ENCODE assay signal across 8 cellular contexts in genomic region chr11:10933455-10934292, GRCh38.
DNase-seq lines count a peak whose midpoint lies in the region; ATAC-seq, FAIRE-seq and TF ChIP-seq lines count a peak whose summit lies in the region.

No MANE protein-coding gene starts in this region.

- POLR2A ChIA-PET in H1 (lab: Charles Lee; ENCODE audit: partially characterized antibody), result interaction anchor here (0.7 to 2.4 kb wide), 8 partner anchors 22 to 153 kb away, joined by 3 to 18 read pairs (median 4); partner anchors contain the start of genes EIF4G2 and ZBED5

- H3K36me3 ChIP-seq in H1 (ENCODE audit: control insufficient read depth in 2 of 4, insufficient read depth in 4 of 4, low read length in 3 of 4) (no peaks in the 10 kb centered on the region), mesenchymal stem cell (ENCODE audit: control insufficient read depth in 1 of 2, insufficient read depth in 2 of 2, low read depth in 1 of 2, low read length in 2 of 2) (no peaks in the 10 kb centered on the region)

- H3K18ac ChIP-seq in H1 (ENCODE audit: extremely low read depth, low read length), result peak overlapping the region; percentile 72; the same call in 1 of the 2 replicates
- H3K18ac ChIP-seq in mesenchymal stem cell (ENCODE audit: low read depth in 1 of 2, low read length in 2 of 2), result peak overlapping the region; percentile 7 to 82

- H3K79me2 ChIP-seq in H1 (ENCODE audit: control insufficient read depth in 1 of 2, insufficient read depth in 2 of 2, low read length in 2 of 2), result no peaks in the 10 kb centered on the region

- H3K56ac ChIP-seq in H1 (replicated peaks; ENCODE audit: insufficient read length, low read depth, low read length), result no peak overlapping the region

- TF ChIP-seq CTCF in C4-2B (conservative IDR thresholded peaks at IDR 0.05), result peak; percentile 95
- peak; percentile 80 to 98 (median 95) for TF ChIP-seq CTCF in H1 (IDR thresholded peaks at IDR 0.05; ENCODE audit: control extremely low read depth in 1 of 3, insufficient read depth in 1 of 3, low read depth in 1 of 3, low read length in 3 of 3)

- peaks cover 3 to 14% (median 5%) of the 10 kb centered on the region in 4 experiments; a peak in 4 of 7 replicates for H3K4me1 ChIP-seq in H1 (replicated peaks in 1 of 4; ENCODE audit: control insufficient read depth in 3 of 4, insufficient read depth in 4 of 4, low read length in 3 of 4)
- H3K4me1 ChIP-seq in mesenchymal stem cell (ENCODE audit: control insufficient read depth, insufficient read depth, low read depth, low read length), result peaks cover 9% of the 10 kb centered on the region

- H3K27me3 ChIP-seq in H1 (replicated peaks in 1 of 4; ENCODE audit: control insufficient read depth in 3 of 4, extremely low read depth in 1 of 4, insufficient read depth in 3 of 4, low read length in 3 of 4) (peaks cover 0 to 11% (median 10%) of the 10 kb centered on the region in 4 experiments; a peak in 5 of 7 replicates), mesenchymal stem cell (ENCODE audit: control insufficient read depth in 1 of 2, insufficient read depth in 1 of 2, low read length in 2 of 2) (no peaks in the 10 kb centered on the region)

- no peak for TF ChIP-seq EP300 in H1 (IDR thresholded peaks at IDR 0.05; ENCODE audit: borderline replicate concordance in 1 of 2, low read depth in 2 of 2, low read length in 2 of 2)

- H2BK12ac ChIP-seq in H1 (ENCODE audit: low read depth, low read length) (no peak overlapping the region), mesenchymal stem cell (ENCODE audit: low read length in 2 of 2) (peak overlapping the region in 1 of 2 experiments; percentile 47)

- H4K91ac ChIP-seq in H1 (replicated peaks; ENCODE audit: insufficient read length, low read length) (no peak overlapping the region), mesenchymal stem cell (ENCODE audit: low read length) (no peak overlapping the region)

- no peak overlapping the region for H3K4ac ChIP-seq in H1 (replicated peaks; ENCODE audit: insufficient read length, low read depth, low read length)
- H3K4ac ChIP-seq in mesenchymal stem cell (ENCODE audit: low read depth in 1 of 2, low read length in 2 of 2), result peak overlapping the region in 1 of 2 experiments; percentile 53

- H2BK15ac ChIP-seq in H1 (ENCODE audit: low read length) (no peak overlapping the region), mesenchymal stem cell (ENCODE audit: low read depth, poor library complexity, severe bottlenecking) (no peak overlapping the region)

- H3K14ac ChIP-seq in H1 (ENCODE audit: insufficient read length) (no peak overlapping the region), mesenchymal stem cell (ENCODE audit: low read length in 2 of 2) (no peak overlapping the region)

- H4K8ac ChIP-seq in H1 (ENCODE audit: extremely low read depth, insufficient read depth, low read length), result no peak overlapping the region
- no peak overlapping the region for H4K8ac ChIP-seq in mesenchymal stem cell (ENCODE audit: low read length)

- H3K9me3 ChIP-seq in H1 (ENCODE audit: insufficient read depth in 2 of 2, low read depth in 1 of 2, low read length in 1 of 2), result no peaks in the 10 kb centered on the region; a peak in 1 of 4 replicates
- no peaks in the 10 kb centered on the region for H3K9me3 ChIP-seq in mesenchymal stem cell (ENCODE audit: control insufficient read depth, low read length)

- H3K4me3 ChIP-seq in H1 (ENCODE audit: extremely low read depth in 1 of 4, insufficient read depth in 2 of 4, low read depth in 3 of 4, low read length in 4 of 4) (peak overlapping the region; percentile 64 to 86 (median 76); a peak in 7 of 8 replicates), mesenchymal stem cell (ENCODE audit: insufficient read depth in 1 of 2, low read depth in 1 of 2, low read length in 2 of 2) (peak overlapping the region; percentile 14 to 77)

- peak; percentile 97 to 98 for TF ChIP-seq RAD21 in H1 (IDR thresholded peaks at IDR 0.05 in 1 of 2, conservative IDR thresholded peaks at IDR 0.05 in 1 of 2; ENCODE audit: low read depth in 2 of 2, low read length in 2 of 2)

- peaks cover 12% of the 10 kb centered on the region for H3K23me2 ChIP-seq in H1 (ENCODE audit: low read depth, low read length)

- peak in 1 of 2 experiments; percentile 53; a peak in 1 of 3 replicates for TF ChIP-seq POLR2A in H1 (IDR thresholded peaks at IDR 0.05; ENCODE audit: control extremely low read depth in 1 of 2, low read depth in 2 of 2, low read length in 2 of 2)

- H2AFZ ChIP-seq in H1 (ENCODE audit: low read length) (peak overlapping the region; percentile 99), mesenchymal stem cell (ENCODE audit: low read depth, low read length) (peak overlapping the region; percentile 58)

- H4K5ac ChIP-seq in H1 (ENCODE audit: insufficient read length, low read depth, low read length), result peak overlapping the region; percentile 65

- H3K23ac ChIP-seq in H1 (ENCODE audit: insufficient read length), result no peak overlapping the region
- H3K23ac ChIP-seq in mesenchymal stem cell (ENCODE audit: low read length in 2 of 2), result no peak overlapping the region

- peak overlapping the region; percentile 15; the same call in 1 of the 2 replicates for H2BK20ac ChIP-seq in H1 (ENCODE audit: low read length)

- H3K27ac ChIP-seq in C4-2B (peak overlapping the region; percentile 33), H1 (ENCODE audit: low read depth, low read length) (peak overlapping the region; percentile 49; the same call in 1 of the 2 replicates), mesenchymal stem cell (ENCODE audit: low read length, poor library complexity, severe bottlenecking) (peak overlapping the region; percentile 22)

- H3K9ac ChIP-seq in H1 (replicated peaks in 1 of 4; ENCODE audit: extremely low read depth in 1 of 4, low read depth in 3 of 4, low read length in 3 of 4) (peak overlapping the region in 3 of 4 experiments; percentile 49 to 58 (median 54); a peak in 4 of 7 replicates), mesenchymal stem cell (ENCODE audit: low read length) (peak overlapping the region; percentile 81)

- H3K4me2 ChIP-seq in H1 (ENCODE audit: insufficient read depth in 1 of 2, low read depth in 2 of 2, low read length in 2 of 2), result peak overlapping the region; percentile 43 to 92
- peak overlapping the region; percentile 90 for H3K4me2 ChIP-seq in mesenchymal stem cell (ENCODE audit: low read length, poor library complexity, severe bottlenecking)

- H3K79me1 ChIP-seq in H1 (ENCODE audit: low read depth, low read length) (no peaks in the 10 kb centered on the region), mesenchymal stem cell (replicated peaks; ENCODE audit: low read length, poor library complexity, severe bottlenecking) (peaks cover 3% of the 10 kb centered on the region)

- CTCF ChIA-PET in H1 (lab: Charles Lee; ENCODE audit: partially characterized antibody), result interaction anchor here (0.5 to 3.0 kb wide), 49 partner anchors 9 to 1291 kb away, joined by 3 to 82 read pairs (median 4); partner anchors contain the start of gene EIF4G2

- H2AK5ac ChIP-seq in H1 (ENCODE audit: low read depth, low read length) (0 out of 2 replicates have a peak overlapping the region, but pooled peaks have one; percentile 6), mesenchymal stem cell (ENCODE audit: low read length, severe bottlenecking) (no peak overlapping the region)

- H2BK5ac ChIP-seq in H1 (ENCODE audit: low read depth, low read length), result peak overlapping the region; percentile 66; the same call in 1 of the 2 replicates
- no peak overlapping the region for H2BK5ac ChIP-seq in mesenchymal stem cell (ENCODE audit: low read depth, low read length, poor library complexity, severe bottlenecking)

- no peaks in the 10 kb centered on the region for H4K20me1 ChIP-seq in H1 (replicated peaks in 1 of 2; ENCODE audit: control insufficient read depth in 1 of 2, insufficient read depth in 2 of 2, low read length in 2 of 2)

- peak overlapping the region; percentile 44 for H2BK120ac ChIP-seq in H1 (replicated peaks; ENCODE audit: low read depth, low read length)
- no peak overlapping the region for H2BK120ac ChIP-seq in mesenchymal stem cell (ENCODE audit: low read depth, low read length)

- WGBS in H1 (ENCODE audit: extremely low coverage in 1 of 2, insufficient coverage in 1 of 2, insufficient read length in 1 of 2, insufficient replicate concordance in 2 of 2, low coverage in 1 of 2, low lambda C conversion rate in 2 of 2, missing lambda C conversion rate in 1 of 2), 2 experiments, result 8% methylated on average over 20 of the region's 20 CpGs; no CpG with 5 or more reads in 1 of the 2 experiments
- WGBS in mesenchymal stem cell, result 8% methylated on average over 18 of the region's 20 CpGs

- FAIRE-seq in H1 (lab: Jason Lieb, UNC), result peak; percentile 99

- peak; percentile 89 for DNase-seq in NCI-H748 treated with DMSO at 0.1 percent for 48 hours (lab: John Stamatoyannopoulos, UW)
- peak; percentile 69 for DNase-seq in activated CD8-positive, alpha-beta memory T cell treated with anti-CD3 and anti-CD28 coated beads for 4 hours (ENCODE audit: low read depth in 2 of 2)
- DNase-seq in H1 (ENCODE audit: low read depth in 1 of 2, low spot score in 2 of 2), result peak; percentile 65 to 96
- peak; percentile 95 for DNase-seq in mesenchymal stem cell
- peak; percentile 63 for DNase-seq in stimulated activated CD8-positive, alpha-beta memory T cell treated with anti-CD3 and anti-CD28 coated beads, Interleukin-12 subunit alpha, Interleukin-12 subunit beta, amount 100 ng/mL, for 4 hours (ENCODE audit: low read depth)

- ATAC-seq in GM19351 (IDR thresholded peaks at IDR 0.05; ENCODE audit: unreplicated experiment) (peak; percentile 77), HG03565 (IDR thresholded peaks at IDR 0.05; ENCODE audit: unreplicated experiment) (peak; percentile 92)

TF ChIP-seq in H1, 55 proteins besides CTCF, POLR2A, EP300 and RAD21 (continues in another document):
- peak; percentile 68 for TF ChIP-seq TBP (IDR thresholded peaks at IDR 0.05; ENCODE audit: low read depth, low read length)
- TF ChIP-seq SP1 (IDR thresholded peaks at IDR 0.05; ENCODE audit: low read depth, low read length), result peak; percentile 93
- TF ChIP-seq KDM4A (IDR thresholded peaks at IDR 0.05; ENCODE audit: low read depth, low read length, severe bottlenecking), result peak; percentile 59
- TF ChIP-seq BACH1 (IDR thresholded peaks at IDR 0.05; ENCODE audit: low read length), result no peak
- TF ChIP-seq HDAC2 (IDR thresholded peaks at IDR 0.05; ENCODE audit: borderline replicate concordance in 1 of 2, low read depth in 2 of 2, low read length in 2 of 2), result no peak
- no peak for TF ChIP-seq ZNF274 (IDR thresholded peaks at IDR 0.05; ENCODE audit: borderline replicate concordance, extremely low read depth, low read length)
- no peak for TF ChIP-seq JUN (IDR thresholded peaks at IDR 0.05; ENCODE audit: low read depth, low read length)
- TF ChIP-seq ASH2L (IDR thresholded peaks at IDR 0.05; ENCODE audit: low read length), result peak; percentile 68
- no peak for TF ChIP-seq SUZ12 (IDR thresholded peaks at IDR 0.05; ENCODE audit: low read length)
- TF ChIP-seq CHD2 (IDR thresholded peaks at IDR 0.05; ENCODE audit: low read length), result no peak
- TF ChIP-seq GTF2F1 (IDR thresholded peaks at IDR 0.05; ENCODE audit: borderline replicate concordance, low read depth, low read length), result no peak
- no peak for TF ChIP-seq EGR1 (IDR thresholded peaks at IDR 0.05; ENCODE audit: borderline replicate concordance, low read depth, low read length)

Comparison
In these comparisons a context has a peak if more than half of its experiments do, and no peak if none do; other contexts are left out.
1. Peak in every context shown above with its lines: DNase-seq, ATAC-seq, H3K4me3 ChIP-seq and H3K27ac ChIP-seq.